ENCODE assay signal across 9 cellular contexts in the genomic region with DNA sequence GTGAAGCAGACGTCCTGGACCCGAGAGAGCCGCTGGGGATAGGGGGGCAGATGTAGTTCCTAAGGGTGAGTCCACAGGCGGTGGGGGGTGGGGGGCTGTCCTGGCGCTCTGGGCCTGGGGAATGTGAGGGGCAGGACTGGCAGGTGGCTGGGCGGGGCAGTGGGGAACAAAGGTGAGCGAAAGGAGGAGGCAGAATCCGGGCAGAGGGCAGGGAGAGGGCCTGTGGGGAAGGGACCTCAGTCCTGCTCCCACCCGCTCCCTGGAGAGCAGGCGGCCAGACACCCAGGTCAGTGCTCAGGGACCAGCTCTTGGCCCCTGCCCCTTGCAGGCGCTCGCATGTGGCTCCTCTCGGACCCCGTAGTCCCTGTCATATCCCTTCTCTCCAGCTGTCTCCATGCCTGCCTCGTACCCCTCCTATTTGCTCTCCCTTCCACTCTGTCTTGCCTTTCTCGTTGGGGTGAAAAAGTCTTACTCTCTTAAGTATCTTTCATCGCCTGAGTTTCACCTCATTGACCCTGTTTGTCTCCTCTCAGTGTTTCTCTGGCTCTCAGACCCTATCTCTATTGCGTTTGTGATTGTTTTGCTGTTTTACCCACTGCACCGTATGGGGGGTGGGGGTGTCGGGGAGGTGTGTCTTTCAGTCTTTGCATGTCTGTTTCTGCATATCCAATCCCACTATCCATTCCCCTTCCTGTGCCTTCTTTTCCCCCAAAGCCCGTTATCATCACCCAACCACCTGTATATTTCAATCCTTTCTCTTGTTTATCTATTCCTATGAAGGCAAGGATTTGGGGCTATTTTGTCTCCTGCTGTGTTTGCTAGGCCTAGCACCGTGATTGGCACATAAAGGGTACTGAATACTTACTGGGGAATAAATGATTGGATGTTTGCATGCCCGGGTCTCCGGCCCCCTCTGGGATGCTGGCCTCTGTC. TPM values are rescaled to one million over a fixed set of nuclear protein-coding genes. Genes with fewer than 3 reads are reported as not detected.
A peak's percentile ranks its signal among the peaks of the same experiment; 100 is the strongest.
DNase-seq lines count a peak whose midpoint lies in the region; ATAC-seq and TF ChIP-seq lines count a peak whose summit lies in the region.
"Had no signal": no experiment of that assay in that cellular context is flagged by ENCODE, and none has a peak within 500 bp of the region (broad histone marks: within the 10 kb centered on the region; RNA-seq: fewer than 3 reads in every experiment).

No MANE protein-coding gene starts in this region.

- peak; percentile 7 for DNase-seq in stimulated activated CD4-positive, alpha-beta T cell treated with anti-CD3 and anti-CD28 coated beads, Interleukin-4, amount 100 ng/mL, for 24 hours
- no peak for DNase-seq in stimulated activated CD4-positive, alpha-beta T cell treated with anti-CD3 and anti-CD28 coated beads, Interleukin-1b, Interleukin-23, amount 100 ng/mL, for 48 hours
- no peak for DNase-seq in body of pancreas
- peak in 1 of 2 donors; percentile 73 for DNase-seq in aorta
- DNase-seq in LoVo (ENCODE audit: low spot score), result no peak

- TF ChIP-seq POLR2A in body of pancreas (IDR thresholded peaks at IDR 0.05), result no peak

- ATAC-seq in body of pancreas (no peak), aorta (ENCODE audit: low FRiP score) (no peak), HG03196 (IDR thresholded peaks at IDR 0.05; ENCODE audit: unreplicated experiment) (no peak), GM18519 (IDR thresholded peaks at IDR 0.05; ENCODE audit: low FRiP score, unreplicated experiment) (no peak)

- H3K36me3 ChIP-seq in body of pancreas (replicated peaks in 1 of 2; ENCODE audit: insufficient read depth in 1 of 2, low read depth in 2 of 2), result no peaks in the 10 kb centered on the region
- peaks cover 5% of the 10 kb centered on the region for H3K36me3 ChIP-seq in mesodermal cell (ENCODE audit: control insufficient read depth, insufficient read depth, low read length)
- H3K36me3 ChIP-seq in aorta (ENCODE audit: control insufficient read depth in 1 of 2, insufficient read depth in 2 of 2, low read length in 1 of 2), result no peaks in the 10 kb centered on the region

- H3K27ac ChIP-seq in body of pancreas (peak overlapping the region; percentile 47 to 81 (median 78)), mesodermal cell (ENCODE audit: low read depth, low read length, severe bottlenecking) (peak overlapping the region; percentile 41), aorta (ENCODE audit: low read depth in 1 of 2, low read length in 2 of 2) (no peak overlapping the region)

- WGBS in body of pancreas, 2 donors, result 54 to 60% methylated on average over 24 of the region's 24 CpGs
- WGBS in mesodermal cell (ENCODE audit: insufficient coverage in 2 of 2), 2 experiments, result 56 to 62% methylated on average over 17 to 20 of the region's 24 CpGs
- WGBS in aorta, 2 donors, result 53 to 58% methylated on average over 23 to 24 of the region's 24 CpGs

- no peaks in the 10 kb centered on the region for H3K27me3 ChIP-seq in body of pancreas
- no peaks in the 10 kb centered on the region for H3K27me3 ChIP-seq in aorta (ENCODE audit: control insufficient read depth in 1 of 2, insufficient read depth in 2 of 2, low read length in 1 of 2)

- no peak for TF ChIP-seq CTCF in body of pancreas (IDR thresholded peaks at IDR 0.05)

- H3K9me3 ChIP-seq in body of pancreas (no peaks in the 10 kb centered on the region), mesodermal cell (ENCODE audit: control insufficient read depth, low read length) (no peaks in the 10 kb centered on the region), aorta (ENCODE audit: control insufficient read depth, low read length) (no peaks in the 10 kb centered on the region)

- intact Hi-C loops in body of pancreas (cut with DNase I), result no loop called here
- intact Hi-C loops in aorta (cut with DNase I), result no loop called here

- H3K4me1 ChIP-seq in body of pancreas (peaks cover 23% of the 10 kb centered on the region), mesodermal cell (ENCODE audit: control insufficient read depth, insufficient read depth, low read length, poor library complexity, severe bottlenecking) (peaks cover 4% of the 10 kb centered on the region), aorta (ENCODE audit: control insufficient read depth in 1 of 2, insufficient read depth in 2 of 2, low read length in 2 of 2) (no peaks in the 10 kb centered on the region)

- H3K4me3 ChIP-seq in body of pancreas, result no peak overlapping the region
- H3K4me3 ChIP-seq in mesodermal cell (ENCODE audit: extremely low read depth, insufficient read depth, low read length, poor library complexity, severe bottlenecking), result peak overlapping the region; percentile 58
- peak overlapping the region; percentile 35 to 54 for H3K4me3 ChIP-seq in aorta (ENCODE audit: low read length in 2 of 2)

RNA-seq across cellular contexts. Expression of gene SPHK2, which starts 5.8 kb away (rescaled TPM):
- total RNA-seq in body of pancreas (10 to 100 TPM in 1 of 2 donors, 1 to 10 TPM in 1; 8.3 to 37.6 TPM), aorta (10 to 100 TPM; 14.6 to 17.9 TPM)
- 9.4 TPM for polyA plus RNA-seq in mesodermal cell (2013, experiment 1 of 2)
- polyA plus RNA-seq in mesodermal cell (2013, experiment 2 of 2), result 8.7 TPM
- polyA plus RNA-seq in aorta, result 10 to 100 TPM; 21.5 to 25.4 TPM

RNA-seq across cellular contexts. Expression of gene RPL18, which starts 6.1 kb away (rescaled TPM):
- total RNA-seq in body of pancreas (1,000 to 10,000 TPM; 2,402 to 3,112 TPM), aorta (100 to 1,000 TPM; 900 to 909 TPM)
- 1,420 TPM for polyA plus RNA-seq in mesodermal cell (2013, experiment 1 of 2)
- polyA plus RNA-seq in mesodermal cell (2013, experiment 2 of 2), result 1,243 TPM
- 1,000 to 10,000 TPM; 2,172 to 2,376 TPM for polyA plus RNA-seq in aorta

RNA-seq across cellular contexts. Expression of gene FAM83E, which starts 10.2 kb away (rescaled TPM):
- total RNA-seq in body of pancreas (1 to 10 TPM in 1 of 2 donors, under 1 TPM in 1; 0.33 to 4.2 TPM), aorta (under 1 TPM in 1 of 2 donors, not detected in 1; 0.45 TPM)
- 0.44 TPM for polyA plus RNA-seq in mesodermal cell (2013, experiment 1 of 2)
- polyA plus RNA-seq in mesodermal cell (2013, experiment 2 of 2), result not detected
- 10 to 100 TPM in 1 of 2 donors, under 1 TPM in 1; 0.74 to 12.3 TPM for polyA plus RNA-seq in aorta

RNA-seq across cellular contexts. Expression of gene DBP, which starts 12.1 kb away (rescaled TPM):
- total RNA-seq in body of pancreas (1 to 10 TPM; 2.0 to 4.9 TPM), aorta (10 to 100 TPM in 1 of 2 donors, 1 to 10 TPM in 1; 1.5 to 10.7 TPM)
- polyA plus RNA-seq in mesodermal cell (2013, experiment 1 of 2), result 4.5 TPM
- 2.7 TPM for polyA plus RNA-seq in mesodermal cell (2013, experiment 2 of 2)
- polyA plus RNA-seq in aorta, result 1 to 10 TPM; 5.3 to 6.8 TPM

RNA-seq across cellular contexts. Expression of gene SPACA4, which starts 18.5 kb away (rescaled TPM):
- total RNA-seq in body of pancreas, result not detected
- not detected for polyA plus RNA-seq in mesodermal cell (2013, experiment 1 of 2)
- polyA plus RNA-seq in mesodermal cell (2013, experiment 2 of 2), result not detected
- total RNA-seq in aorta, result not detected
- under 1 TPM in 1 of 2 donors, not detected in 1; 0.18 TPM for polyA plus RNA-seq in aorta
- total RNA-seq: mononuclear cell had no signal

Comparison
In these comparisons a context has a peak if more than half of its experiments do, and no peak if none do; other contexts are left out.
1. H3K27ac ChIP-seq: peak in body of pancreas (4 of 4) and mesodermal cell (single experiment); none in aorta (0 of 2).
2. H3K4me3 ChIP-seq: peak in mesodermal cell (single experiment) and aorta (2 of 2); none in body of pancreas (0 of 2).